In the genomic region with DNA sequence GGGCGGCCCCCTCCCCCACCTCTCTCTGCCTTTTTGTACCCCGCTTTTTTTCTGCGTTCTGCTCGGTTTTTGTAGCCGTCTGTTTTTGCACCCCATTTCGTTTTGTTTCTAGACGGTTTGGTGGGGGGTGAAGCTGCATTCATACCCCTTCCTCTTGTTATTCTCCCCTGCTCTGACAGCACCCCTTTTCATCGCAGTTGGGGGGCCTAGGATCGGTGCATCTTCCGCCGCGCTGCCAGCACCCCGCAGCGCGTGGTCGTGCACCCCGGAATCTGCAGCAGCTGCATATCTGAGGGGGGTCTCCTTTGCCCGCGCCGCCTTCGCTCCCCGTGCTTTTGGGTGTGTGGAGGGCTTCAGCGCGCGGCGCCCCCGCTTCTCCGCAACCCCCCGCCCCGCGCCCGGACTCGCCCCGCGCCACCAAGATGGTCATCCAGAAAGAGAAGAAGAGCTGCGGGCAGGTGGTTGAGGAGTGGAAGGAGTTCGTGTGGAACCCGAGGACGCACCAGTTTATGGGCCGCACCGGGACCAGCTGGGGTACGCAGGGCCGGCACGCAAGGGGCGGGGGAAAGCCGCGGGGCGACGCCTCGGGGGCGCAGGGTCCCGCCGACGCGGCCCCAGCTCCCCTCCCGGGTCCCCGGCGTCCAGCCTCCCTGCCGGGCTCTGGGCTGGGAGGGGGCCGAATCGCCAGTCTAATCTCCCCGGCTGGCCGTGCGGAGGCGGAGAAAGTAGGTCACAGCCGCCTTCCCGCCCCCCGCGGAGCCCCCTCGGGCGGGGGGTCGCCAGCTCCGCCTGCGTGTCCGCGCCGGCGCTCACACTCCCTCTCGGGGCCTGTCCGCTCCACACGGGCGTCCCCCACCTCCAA, we compare ENCODE assay signal across 10 cellular contexts. TPM values are rescaled to one million over a fixed set of nuclear protein-coding genes. Genes with fewer than 3 reads are reported as not detected.
A peak's percentile ranks its signal among the peaks of the same experiment; 100 is the strongest.
DNase-seq lines count a peak whose midpoint lies in the region; ATAC-seq and TF ChIP-seq lines count a peak whose summit lies in the region.
"Had no signal": no experiment of that assay in that cellular context is flagged by ENCODE, and none has a peak within 500 bp of the region (broad histone marks: within the 10 kb centered on the region; RNA-seq: fewer than 3 reads in every experiment).

No MANE protein-coding gene starts in this region.

- ATAC-seq in Right ventricle myocardium inferior (peak; percentile 26), HG03280 (IDR thresholded peaks at IDR 0.05; ENCODE audit: unreplicated experiment) (no peak)

- no peaks in the 10 kb centered on the region for H3K9me3 ChIP-seq in vagina
- H3K9me3 ChIP-seq: SJSA1 had no signal

- peak overlapping the region; percentile 73 for H3K27ac ChIP-seq in vagina
- H3K27ac ChIP-seq: SJSA1 had no signal

- TF ChIP-seq CTCF in choroid plexus epithelial cell (conservative IDR thresholded peaks at IDR 0.05; ENCODE audit: low read depth, low read length) (no peak), vagina (IDR thresholded peaks at IDR 0.05) (no peak)

- H3K27me3 ChIP-seq in vagina = peaks cover 14% of the 10 kb centered on the region

- intact Hi-C loops in Right ventricle myocardium inferior (cut with DNase I) = loop anchor here (5.0 kb wide), 1 partner anchor 36 kb away; a partner anchor contains a TSS
- intact Hi-C loops in cardiac septum (cut with DNase I) = no loop called here
- intact Hi-C loops in vagina (cut with DNase I) = no loop called here

- peak overlapping the region; percentile 43 for H3K4me3 ChIP-seq in choroid plexus epithelial cell (ENCODE audit: low read depth, low read length)
- H3K4me3 ChIP-seq in vagina = peak overlapping the region; percentile 51 to 62
- H3K4me3 ChIP-seq: SJSA1 had no signal

- H3K36me3 ChIP-seq in vagina = no peaks in the 10 kb centered on the region
- H3K36me3 ChIP-seq: SJSA1 had no signal

- TF ChIP-seq POLR2A in vagina (IDR thresholded peaks at IDR 0.05) = no peak

- no peak for DNase-seq in Right ventricle myocardium inferior (ENCODE audit: missing footprints)
- DNase-seq in cardiac septum (ENCODE audit: low spot score) = no peak
- no peak for DNase-seq in choroid plexus epithelial cell (ENCODE audit: low read depth)
- DNase-seq in midbrain (lab: John Stamatoyannopoulos, UW) = peak; percentile 60
- DNase-seq in vagina (ENCODE audit: extremely low spot score in 2 of 2) = no peak
- DNase-seq in DMS53 (lab: John Stamatoyannopoulos, UW) = no peak
- no peak for DNase-seq in amniotic stem cell (lab: John Stamatoyannopoulos, UW)

- peaks cover 24% of the 10 kb centered on the region for H3K4me1 ChIP-seq in vagina

RNA-seq across cellular contexts. Expression of a gene that starts 0.6 kb away (rescaled TPM):
- total RNA-seq in Right ventricle myocardium inferior (3.8 TPM), cardiac septum (2.7 TPM), vagina (2.7 TPM)
- total RNA-seq: lung microvascular endothelial cell, SJSA1 had no signal

RNA-seq across cellular contexts. Expression of a gene that starts 21.4 kb away (rescaled TPM):
- 0.35 TPM for total RNA-seq in Right ventricle myocardium inferior
- 0.62 TPM for total RNA-seq in cardiac septum
- not detected for total RNA-seq in vagina
- total RNA-seq: SJSA1 had no signal

RNA-seq across cellular contexts. Expression of a gene that starts 23.7 kb away (rescaled TPM):
- total RNA-seq in Right ventricle myocardium inferior (78.9 TPM), cardiac septum (60.3 TPM), vagina (69.7 TPM)

RNA-seq across cellular contexts. Expression of a gene that starts 36.0 kb away (rescaled TPM):
- total RNA-seq in Right ventricle myocardium inferior (15.4 TPM), cardiac septum (17.5 TPM), vagina (18.7 TPM)

RNA-seq across cellular contexts. Expression of a gene that starts 36.6 kb away (rescaled TPM):
- 103 TPM for total RNA-seq in Right ventricle myocardium inferior
- 83.5 TPM for total RNA-seq in cardiac septum
- total RNA-seq in vagina = 36.1 TPM
